Comparison of ENCODE assay signal across 20 cellular contexts in the genomic region with DNA sequence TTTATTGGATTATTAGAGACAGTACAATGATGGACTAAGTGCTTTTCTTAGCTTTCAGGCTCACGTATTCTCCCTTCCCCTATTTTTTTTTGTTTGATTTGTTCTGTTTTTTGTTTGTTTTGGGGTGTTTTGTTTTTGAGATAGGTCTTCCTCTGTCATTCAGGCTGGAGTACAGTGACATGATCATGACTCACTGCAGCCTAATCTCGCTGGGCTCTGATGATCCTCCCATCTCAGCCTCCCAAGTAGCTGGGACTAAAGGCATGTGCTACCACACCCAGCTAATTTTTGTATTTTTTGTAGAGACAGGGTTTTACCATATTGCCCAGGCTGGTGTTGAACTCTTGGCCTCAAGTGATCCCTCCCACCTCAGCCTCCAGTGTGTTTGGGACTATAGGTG.
DNase-seq lines count a peak whose midpoint lies in the region; ATAC-seq, FAIRE-seq and TF ChIP-seq lines count a peak whose summit lies in the region.
"Had no signal": no experiment of that assay in that cellular context is flagged by ENCODE, and none has a peak within 500 bp of the region (broad histone marks: within the 10 kb centered on the region; RNA-seq: fewer than 3 reads in every experiment).

No MANE protein-coding gene starts in this region.

- CTCF ChIA-PET in Caco-2 (lab: Charles Lee), result no interaction called here

- H3K9me3 ChIP-seq in Caco-2 (peaks cover 14% of the 10 kb centered on the region), MG63 (no peaks in the 10 kb centered on the region)

- no peak overlapping the region for H3K23ac ChIP-seq in mesendoderm (ENCODE audit: low read length)

- POLR2A ChIA-PET in Caco-2 (lab: Charles Lee), result no interaction called here

- H3K36me3 Mint-ChIP-seq in Caco-2 (ENCODE audit: insufficient read depth, unreplicated experiment), result peaks cover 10% of the 10 kb centered on the region
- H3K36me3 Mint-ChIP-seq: CD8-positive, alpha-beta T cell had no signal

- no peak overlapping the region for H3K9ac ChIP-seq in mesendoderm (ENCODE audit: low read length)
- H3K9ac ChIP-seq: BLaER1 treated with 17β-estradiol and CSF1 and Interleukin-3, amounts not matched to agents 10 nM and 100 nM had no signal

- H3K4me1 Mint-ChIP-seq in Caco-2 (ENCODE audit: low read depth, unreplicated experiment), result no peaks in the 10 kb centered on the region
- H3K4me1 Mint-ChIP-seq: B cell, GM23338 had no signal

- no peak overlapping the region for H4K8ac ChIP-seq in mesendoderm (ENCODE audit: low read depth, low read length)

- H3K27me3 ChIP-seq in Caco-2 (replicated peaks; ENCODE audit: control insufficient read depth, insufficient read depth, low read length) (no peaks in the 10 kb centered on the region), MG63 (no peaks in the 10 kb centered on the region), bronchial epithelial cell (ENCODE audit: control insufficient read depth, insufficient read depth, low read length) (no peaks in the 10 kb centered on the region), mesendoderm (ENCODE audit: insufficient read depth, low read length, poor library complexity) (no peaks in the 10 kb centered on the region)
- H3K27me3 ChIP-seq: BLaER1 treated with 17β-estradiol and CSF1 and Interleukin-3, amounts not matched to agents 10 nM and 100 nM had no signal

- intact Hi-C loops in Caco-2 (cut with micrococcal nuclease; ENCODE audit: unreplicated experiment), result no loop called here

- no peak overlapping the region for H4K5ac ChIP-seq in mesendoderm (ENCODE audit: low read length)

- H3K27ac Mint-ChIP-seq in Caco-2 (ENCODE audit: unreplicated experiment), result no peak overlapping the region
- H3K27ac Mint-ChIP-seq: B cell; CD8-positive, alpha-beta T cell; GM23338; HFFc6 had no signal

- no TSS peak for BruUV-seq in Caco-2 (replicated peaks; lab: Mats Ljungman, UMichigan)

- no peak overlapping the region for H2BK120ac ChIP-seq in mesendoderm (ENCODE audit: low read depth, low read length)

- no peak overlapping the region for H3K4me3 ChIP-seq in Caco-2 (ENCODE audit: low read depth, low read length)
- no peak overlapping the region for H3K4me3 ChIP-seq in MG63
- H3K4me3 ChIP-seq in bronchial epithelial cell (ENCODE audit: low read depth, low read length), result no peak overlapping the region
- H3K4me3 ChIP-seq in mesendoderm (ENCODE audit: low read length), result no peak overlapping the region
- H3K4me3 ChIP-seq: BLaER1 treated with 17β-estradiol and CSF1 and Interleukin-3, amounts not matched to agents 10 nM and 100 nM; GM23338 had no signal

- DNase-seq in Caco-2 (peak; percentile 7 to 45), MG63 (peak; percentile 22), bronchial epithelial cell (ENCODE audit: low read depth) (peak; percentile 21), DMS114 treated with DMSO at 0.1 percent for 48 hours (lab: John Stamatoyannopoulos, UW; ENCODE audit: unreplicated experiment) (no peak), mesendoderm (no peak), inferior parietal cortex (ENCODE audit: extremely low spot score) (no peak)
- DNase-seq: 8988T; CD8-positive, alpha-beta T cell; DMS153; DMS79; GDM1; HFFc6 had no signal

- no peak overlapping the region for H3K4ac ChIP-seq in mesendoderm (ENCODE audit: low read depth, low read length)

- no peaks in the 10 kb centered on the region for H3K79me1 ChIP-seq in mesendoderm (ENCODE audit: low read length)

- no peak overlapping the region for H3K18ac ChIP-seq in mesendoderm (ENCODE audit: low read length)

- TF ChIP-seq CTCF in Caco-2 (IDR thresholded peaks at IDR 0.05; ENCODE audit: insufficient read depth in 1 of 2, low read depth in 1 of 2, low read length in 1 of 2, severe bottlenecking in 1 of 2, unreplicated experiment in 1 of 2), result no peak
- no peak for TF ChIP-seq CTCF in bronchial epithelial cell (IDR thresholded peaks at IDR 0.05; ENCODE audit: insufficient read depth, low read length, severe bottlenecking)

- H3K4me1 ChIP-seq in Caco-2 (peaks cover 8% of the 10 kb centered on the region), mesendoderm (ENCODE audit: control insufficient read depth, low read depth, low read length) (no peaks in the 10 kb centered on the region)
- H3K4me1 ChIP-seq: BLaER1 treated with 17β-estradiol and CSF1 and Interleukin-3, amounts not matched to agents 10 nM and 100 nM had no signal

- peaks cover 39% of the 10 kb centered on the region for H3K9me3 Mint-ChIP-seq in Caco-2 (ENCODE audit: unreplicated experiment)

- no peak overlapping the region for H3K27ac ChIP-seq in mesendoderm (ENCODE audit: low read depth, low read length)
- H3K27ac ChIP-seq: BLaER1 treated with 17β-estradiol and CSF1 and Interleukin-3, amounts not matched to agents 10 nM and 100 nM had no signal

- WGBS in mesendoderm (ENCODE audit: extremely low coverage, insufficient coverage, low lambda C conversion rate), result no CpG with 5 or more reads among the region's 2 CpGs

- no peaks in the 10 kb centered on the region for H3K27me3 Mint-ChIP-seq in Caco-2 (ENCODE audit: insufficient read depth, unreplicated experiment)
- H3K27me3 Mint-ChIP-seq: B cell had no signal

- no peak overlapping the region for H2BK15ac ChIP-seq in mesendoderm (replicated peaks; ENCODE audit: low read depth)

- H3K4me3 Mint-ChIP-seq in Caco-2 (ENCODE audit: unreplicated experiment), result no peak overlapping the region
- H3K4me3 Mint-ChIP-seq: B cell; CD8-positive, alpha-beta T cell; GM23338; HFFc6 had no signal

- no peak overlapping the region for H2BK5ac ChIP-seq in mesendoderm (ENCODE audit: low read length)

- FAIRE-seq in bronchial epithelial cell (lab: Jason Lieb, UNC), result no peak
- FAIRE-seq: GM12892, GM18507, H54 had no signal

- H3K4me2 ChIP-seq in mesendoderm (ENCODE audit: low read length), result no peak overlapping the region
- H3K4me2 ChIP-seq: BLaER1 treated with 17β-estradiol and CSF1 and Interleukin-3, amounts not matched to agents 10 nM and 100 nM; GM23338 had no signal

- H2AK5ac ChIP-seq in mesendoderm (ENCODE audit: low read length), result no peak overlapping the region

- H3K79me2 ChIP-seq in mesendoderm (ENCODE audit: control insufficient read depth, insufficient read depth, low read length), result no peaks in the 10 kb centered on the region

- ATAC-seq in HG03175 (IDR thresholded peaks at IDR 0.05; ENCODE audit: unreplicated experiment), result no peak
- ATAC-seq: CD8-positive, alpha-beta T cell; GM23338; HCT116 had no signal

- no peak overlapping the region for H3K56ac ChIP-seq in mesendoderm (ENCODE audit: low read length)

- no peaks in the 10 kb centered on the region for H3K36me3 ChIP-seq in Caco-2 (ENCODE audit: control insufficient read depth, insufficient read depth, low read length)
- no peaks in the 10 kb centered on the region for H3K36me3 ChIP-seq in MG63
- no peaks in the 10 kb centered on the region for H3K36me3 ChIP-seq in bronchial epithelial cell (ENCODE audit: control insufficient read depth, insufficient read depth, low read length)
- no peaks in the 10 kb centered on the region for H3K36me3 ChIP-seq in mesendoderm (ENCODE audit: control insufficient read depth, insufficient read depth, low read length)
- H3K36me3 ChIP-seq: BLaER1 treated with 17β-estradiol and CSF1 and Interleukin-3, amounts not matched to agents 10 nM and 100 nM had no signal

Comparison
In these comparisons a context has a peak if more than half of its experiments do, and no peak if none do; other contexts are left out.
1. DNase-seq: peak in Caco-2 (2 of 2), MG63 (single experiment) and bronchial epithelial cell (single experiment); none in DMS114 treated with DMSO at 0.1 percent for 48 hours (single experiment), mesendoderm (single experiment) and inferior parietal cortex (single experiment).